In the genomic region with DNA sequence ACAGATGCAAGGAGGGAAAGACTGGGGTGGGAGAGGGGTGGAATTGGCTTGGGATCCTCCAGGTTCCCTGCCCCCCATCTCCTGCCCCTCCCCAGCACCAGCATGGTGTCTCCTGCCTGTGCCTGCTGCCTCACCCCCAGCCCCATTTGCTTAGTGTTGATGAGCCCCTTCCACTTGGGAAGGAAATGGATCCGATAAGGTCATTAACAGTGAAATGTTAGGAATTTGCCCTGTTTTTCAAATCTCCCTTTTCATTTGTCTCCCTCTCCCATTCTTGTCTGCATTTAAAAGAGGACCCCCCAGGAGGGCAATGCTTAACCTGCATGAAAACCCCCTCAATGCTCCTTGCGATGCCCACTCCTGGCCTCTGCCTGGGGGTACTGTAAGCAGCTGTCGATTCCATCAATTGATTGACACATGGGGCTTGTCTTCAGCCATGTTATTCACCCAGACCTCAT, we compare ENCODE assay signal across 1 cellular context.
A peak's percentile ranks its signal among the peaks of the same experiment; 100 is the strongest.
TF ChIP-seq lines count a peak whose summit lies in the region.

No MANE protein-coding gene starts in this region.

TF ChIP-seq in K562, 482 proteins besides CTCF, POLR2A, EP300 and RAD21 (continued from another document):
- TF ChIP-seq, protein P1, sequence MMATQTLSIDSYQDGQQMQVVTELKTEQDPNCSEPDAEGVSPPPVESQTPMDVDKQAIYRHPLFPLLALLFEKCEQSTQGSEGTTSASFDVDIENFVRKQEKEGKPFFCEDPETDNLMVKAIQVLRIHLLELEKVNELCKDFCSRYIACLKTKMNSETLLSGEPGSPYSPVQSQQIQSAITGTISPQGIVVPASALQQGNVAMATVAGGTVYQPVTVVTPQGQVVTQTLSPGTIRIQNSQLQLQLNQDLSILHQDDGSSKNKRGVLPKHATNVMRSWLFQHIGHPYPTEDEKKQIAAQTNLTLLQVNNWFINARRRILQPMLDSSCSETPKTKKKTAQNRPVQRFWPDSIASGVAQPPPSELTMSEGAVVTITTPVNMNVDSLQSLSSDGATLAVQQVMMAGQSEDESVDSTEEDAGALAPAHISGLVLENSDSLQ (IDR thresholded peaks at IDR 0.05), result peak; percentile 38; the same call in 1 of the 2 replicates
- TF ChIP-seq CCAR2 (IDR thresholded peaks at IDR 0.05; ENCODE audit: low read depth, low read length), result no peak
- no peak for TF ChIP-seq ZNF140 (CRISPR knock-in tag; IDR thresholded peaks at IDR 0.05)
